Comparison of ENCODE assay signal across 13 cellular contexts in genomic region chr6:18148304-18149025, GRCh38. TPM values are rescaled to one million over a fixed set of nuclear protein-coding genes. Genes with fewer than 3 reads are reported as not detected.
A peak's percentile ranks its signal among the peaks of the same experiment; 100 is the strongest.
DNase-seq lines count a peak whose midpoint lies in the region; ATAC-seq and TF ChIP-seq lines count a peak whose summit lies in the region.
"Had no signal": no experiment of that assay in that cellular context is flagged by ENCODE, and none has a peak within 500 bp of the region (broad histone marks: within the 10 kb centered on the region; RNA-seq: fewer than 3 reads in every experiment).

No MANE protein-coding gene starts in this region.

- H3K36me3 ChIP-seq in upper lobe of right lung: peaks cover 35% of the 10 kb centered on the region

- no peaks in the 10 kb centered on the region for H3K27me3 ChIP-seq in upper lobe of right lung

- H3K4me3 ChIP-seq in fibroblast of the aortic adventitia (ENCODE audit: low read depth, low read length) (no peak overlapping the region), upper lobe of right lung (no peak overlapping the region)

- H3K27ac ChIP-seq in upper lobe of right lung: no peak overlapping the region

- DNase-seq in activated CD4-positive, alpha-beta T cell treated with anti-CD3 and anti-CD28 coated beads for 48 hours: peak; percentile 8
- no peak for DNase-seq in activated CD4-positive, alpha-beta T cell treated with anti-CD3 and anti-CD28 coated beads, Interleukin-2, amount 50 U/mL, for 1 hour
- DNase-seq in RPMI7951 (ENCODE audit: low read depth) (peak; percentile 49), fibroblast of the aortic adventitia (ENCODE audit: low read depth) (peak; percentile 87), upper lobe of right lung (no peak), T-helper 9 cell (no peak)
- DNase-seq in stimulated activated naive CD4-positive, alpha-beta T cell treated with Interleukin-2 at 50 U/mL for 16 hours (lab: John Stamatoyannopoulos, UW): no peak
- DNase-seq: 8988T; activated T-cell treated with anti-CD3 and anti-CD28 coated beads, Interleukin-2, amount 50 U/mL, for 72 hours; NCI-H2081 treated with DMSO at 0.1 percent for 48 hours; retina; T-helper 17 cell had no signal

- intact Hi-C loops in upper lobe of right lung (cut with DNase I): no loop called here

- ATAC-seq in upper lobe of right lung (peak; percentile 67), GM21367 (IDR thresholded peaks at IDR 0.05; ENCODE audit: unreplicated experiment) (no peak)
- ATAC-seq: activated T-cell treated with anti-CD3 and anti-CD28 coated beads, Interleukin-2, amount 50 U/mL, for 72 hours; T-helper 17 cell had no signal

- H3K9me3 ChIP-seq in upper lobe of right lung: no peaks in the 10 kb centered on the region

- peaks cover 5% of the 10 kb centered on the region for H3K4me1 ChIP-seq in upper lobe of right lung

- TF ChIP-seq CTCF in fibroblast of the aortic adventitia (IDR thresholded peaks at IDR 0.05; ENCODE audit: insufficient read depth, low read length): no peak
- no peak for TF ChIP-seq CTCF in upper lobe of right lung (IDR thresholded peaks at IDR 0.05)

RNA-seq across cellular contexts. Expression of gene TPMT, which starts 6.4 kb away (rescaled TPM):
- 26.8 and 27.6 TPM in 2 replicates for total RNA-seq in RPMI7951 (2014; rRNA removed; shearing (Covaris generic))
- total RNA-seq in fibroblast of the aortic adventitia (ENCODE audit: low replicate concordance) (5.2 and 22.4 TPM in 2 replicates), upper lobe of right lung (13.6 TPM)

RNA-seq across cellular contexts. Expression of gene KDM1B, which starts 6.8 kb away (rescaled TPM):
- total RNA-seq in RPMI7951 (2014; rRNA removed; shearing (Covaris generic)): 7.9 and 12.5 TPM in 2 replicates
- total RNA-seq in fibroblast of the aortic adventitia (ENCODE audit: low replicate concordance) (8.8 and 25.4 TPM in 2 replicates), upper lobe of right lung (19.6 TPM)

RNA-seq across cellular contexts. Expression of gene NHLRC1, which starts 26.0 kb away (rescaled TPM):
- 2.1 and 2.2 TPM in 2 replicates for total RNA-seq in RPMI7951 (2014; rRNA removed; shearing (Covaris generic))
- total RNA-seq in fibroblast of the aortic adventitia (ENCODE audit: low replicate concordance) (2.1 and 3.0 TPM in 2 replicates), upper lobe of right lung (2.3 TPM)

Comparison
In these comparisons a context has a peak if more than half of its experiments do, and no peak if none do; other contexts are left out.
1. DNase-seq: peak in activated CD4-positive, alpha-beta T cell treated with anti-CD3 and anti-CD28 coated beads for 48 hours (single experiment), RPMI7951 (single experiment) and fibroblast of the aortic adventitia (single experiment); none in activated CD4-positive, alpha-beta T cell treated with anti-CD3 and anti-CD28 coated beads, Interleukin-2, amount 50 U/mL, for 1 hour (single experiment), upper lobe of right lung (single experiment), stimulated activated naive CD4-positive, alpha-beta T cell treated with Interleukin-2 at 50 U/mL for 16 hours (single experiment) and T-helper 9 cell (single experiment).